Comparison of ENCODE assay signal across 21 cellular contexts in genomic region chr16:30027588-30028437, GRCh38. TPM values are rescaled to one million over a fixed set of nuclear protein-coding genes. Genes with fewer than 3 reads are reported as not detected.
"Had no signal": no experiment of that assay in that cellular context is flagged by ENCODE, and none has a peak within 500 bp of the region (broad histone marks: within the 10 kb centered on the region; RNA-seq: fewer than 3 reads in every experiment).

No MANE protein-coding gene starts in this region.

- ATAC-seq: stimulated activated effector memory CD8-positive, alpha-beta T cell treated with anti-CD3 and anti-CD28 coated beads, Interleukin-12 subunit alpha, Interleukin-12 subunit beta, amount 100 ng/mL, for 72 hours had no signal

- H3K9me3 ChIP-seq: adrenal gland, heart right ventricle, neutrophil, right atrium auricular region, tibial nerve, vagina had no signal

- H3K4me3 Mint-ChIP-seq: activated B cell treated with CpG ODN at 0.5 μM for 24 hours; activated CD4-positive, alpha-beta T cell treated with anti-CD3 and anti-CD28 coated beads, Interleukin-2, amount 10 ng/mL, durations not matched to agents 7 days and 5 days; stimulated activated effector memory CD8-positive, alpha-beta T cell treated with anti-CD3 and anti-CD28 coated beads, Interleukin-12 subunit alpha, Interleukin-12 subunit beta, amount 100 ng/mL, for 72 hours had no signal

- H3K36me3 ChIP-seq: adrenal gland, heart right ventricle, neutrophil, right atrium auricular region, tibial nerve, vagina had no signal

- DNase-seq: activated B cell treated with CpG ODN at 0.5 μM for 24 hours; activated naive CD4-positive, alpha-beta T cell treated with anti-CD3 and anti-CD28 coated beads, Interleukin-2, amount 50 U/mL, for 16 hours; activated T-cell treated with anti-CD3 and anti-CD28 coated beads for 4 hours; central memory CD4-positive, alpha-beta T cell; effector CD8-positive, alpha-beta T cell; heart right ventricle; left ventricle myocardium superior had no signal

- H3K27ac Mint-ChIP-seq: activated B cell treated with CpG ODN at 0.5 μM for 24 hours; activated CD4-positive, alpha-beta T cell treated with anti-CD3 and anti-CD28 coated beads, Interleukin-2, amount 10 ng/mL, durations not matched to agents 7 days and 5 days; stimulated activated effector memory CD8-positive, alpha-beta T cell treated with anti-CD3 and anti-CD28 coated beads, Interleukin-12 subunit alpha, Interleukin-12 subunit beta, amount 100 ng/mL, for 72 hours had no signal

- H3K4me3 ChIP-seq: adrenal gland, coronary artery, heart right ventricle, right atrium auricular region, smooth muscle cell, tibial nerve, vagina had no signal

- H3K9me3 Mint-ChIP-seq: activated B cell treated with CpG ODN at 0.5 μM for 24 hours; activated CD4-positive, alpha-beta T cell treated with anti-CD3 and anti-CD28 coated beads, Interleukin-2, amount 10 ng/mL, durations not matched to agents 7 days and 5 days; stimulated activated effector memory CD8-positive, alpha-beta T cell treated with anti-CD3 and anti-CD28 coated beads, Interleukin-12 subunit alpha, Interleukin-12 subunit beta, amount 100 ng/mL, for 72 hours had no signal

- H3K36me3 Mint-ChIP-seq: stimulated activated effector memory CD8-positive, alpha-beta T cell treated with anti-CD3 and anti-CD28 coated beads, Interleukin-12 subunit alpha, Interleukin-12 subunit beta, amount 100 ng/mL, for 72 hours had no signal

RNA-seq across cellular contexts. Expression of gene TLCD3B, which starts 3.3 kb away (rescaled TPM):
- total RNA-seq: activated B cell treated with CpG ODN at 0.5 μM for 24 hours, fibroblast of lung, heart right ventricle, left ventricle myocardium superior, mesenteric fat pad, posterior vena cava, right atrium auricular region, tibial nerve had no signal
- polyA plus RNA-seq: fibroblast of lung had no signal

RNA-seq across cellular contexts. Expression of gene C16orf92, which starts 4.8 kb away (rescaled TPM):
- total RNA-seq: activated B cell treated with CpG ODN at 0.5 μM for 24 hours; activated CD4-positive, alpha-beta T cell treated with anti-CD3 and anti-CD28 coated beads, Interleukin-2, amount 10 ng/mL, durations not matched to agents 7 days and 5 days; activated CD8-positive, alpha-beta memory T cell treated with anti-CD3 and anti-CD28 coated beads for 36 hours; adrenal gland; fibroblast of lung; frontal cortex; heart right ventricle; left ventricle myocardium superior; mesenteric fat pad; posterior vena cava; right atrium auricular region; smooth muscle cell; tibial nerve; vagina had no signal
- polyA plus RNA-seq: adrenal gland, fibroblast of lung, heart right ventricle, smooth muscle cell had no signal

RNA-seq across cellular contexts. Expression of gene DOC2A, which starts 17.0 kb away (rescaled TPM):
- total RNA-seq: activated B cell treated with CpG ODN at 0.5 μM for 24 hours, right atrium auricular region had no signal
- polyA plus RNA-seq: smooth muscle cell had no signal
